In the genomic region with DNA sequence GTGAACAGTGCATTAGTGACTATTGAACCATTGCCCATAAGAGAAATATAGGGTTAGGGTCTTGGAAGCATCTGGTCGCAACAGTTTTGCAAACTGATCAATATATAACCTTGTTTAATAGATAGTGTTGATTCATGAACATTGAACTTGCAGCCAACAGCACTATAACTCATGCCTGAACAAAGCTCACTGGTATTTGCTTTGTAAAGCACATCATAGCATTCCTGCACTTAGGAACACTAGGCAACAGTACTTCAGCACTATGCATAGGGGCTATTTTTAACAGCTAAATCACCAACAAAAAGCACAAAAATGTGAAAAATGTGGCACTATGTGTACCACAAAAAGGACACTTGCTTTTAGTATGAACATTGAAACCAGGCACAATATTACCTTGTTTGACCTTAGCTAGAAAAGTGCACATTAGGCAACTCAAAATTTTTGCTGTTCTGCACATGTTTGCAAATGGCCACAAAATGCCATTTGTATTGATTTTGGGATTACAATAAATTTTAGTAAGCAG, we compare ENCODE assay signal across 13 cellular contexts.
A peak's percentile ranks its signal among the peaks of the same experiment; 100 is the strongest.
DNase-seq lines count a peak whose midpoint lies in the region; ATAC-seq and TF ChIP-seq lines count a peak whose summit lies in the region.
"Had no signal": no experiment of that assay in that cellular context is flagged by ENCODE, and none has a peak within 500 bp of the region (broad histone marks: within the 10 kb centered on the region; RNA-seq: fewer than 3 reads in every experiment).

No MANE protein-coding gene starts in this region.

- peak; percentile 63 for TF ChIP-seq POLR2A in right lobe of liver (IDR thresholded peaks at IDR 0.05)

- peaks cover 0 to 33% (median 11%) of the 10 kb centered on the region in 4 donors for H3K4me1 ChIP-seq in right lobe of liver

- no peak overlapping the region for H3K27ac Mint-ChIP-seq in activated T-helper 2 cell treated with anti-CD3 and anti-CD28 coated beads, Interferon-gamma antibody, Interleukin-2, Interleukin-4, amounts not matched to agents 10 μg/mL and 5 μg/mL and 100 μg/mL, durations not matched to agents 14 hours and 24 hours and 36 hours
- H3K27ac Mint-ChIP-seq: memory B cell, progenitor cell of endocrine pancreas had no signal

- H3K36me3 Mint-ChIP-seq in activated T-helper 2 cell treated with anti-CD3 and anti-CD28 coated beads, Interferon-gamma antibody, Interleukin-2, Interleukin-4, amounts not matched to agents 10 μg/mL and 5 μg/mL and 100 μg/mL, durations not matched to agents 14 hours and 24 hours and 36 hours (ENCODE audit: low read depth), result peaks cover 75% of the 10 kb centered on the region

- H3K27me3 ChIP-seq in brain microvascular endothelial cell (replicated peaks) (no peaks in the 10 kb centered on the region), right lobe of liver (no peaks in the 10 kb centered on the region)

- H3K4me3 ChIP-seq in AG09309 (ENCODE audit: control insufficient read depth, low read depth, low read length) (no peak overlapping the region), brain microvascular endothelial cell (ENCODE audit: low read depth, low read length) (no peak overlapping the region), right lobe of liver (peak overlapping the region; percentile 22 to 69 (median 44))

- peaks cover 17% of the 10 kb centered on the region for H3K9me3 Mint-ChIP-seq in activated T-helper 2 cell treated with anti-CD3 and anti-CD28 coated beads, Interferon-gamma antibody, Interleukin-2, Interleukin-4, amounts not matched to agents 10 μg/mL and 5 μg/mL and 100 μg/mL, durations not matched to agents 14 hours and 24 hours and 36 hours

- intact Hi-C loops in right lobe of liver (cut with DNase I), result no loop called here
- intact Hi-C loops in activated T-helper 2 cell treated with anti-CD3 and anti-CD28 coated beads, Interferon-gamma antibody, Interleukin-2, Interleukin-4, amounts not matched to agents 10 μg/mL and 5 μg/mL and 100 μg/mL, durations not matched to agents 14 hours and 24 hours and 36 hours (cut with micrococcal nuclease), result no loop called here

- ATAC-seq in right lobe of liver (peak; percentile 51 to 77 (median 65)), GM21447 (IDR thresholded peaks at IDR 0.05; ENCODE audit: unreplicated experiment) (no peak)

- H3K27me3 Mint-ChIP-seq in activated T-helper 2 cell treated with anti-CD3 and anti-CD28 coated beads, Interferon-gamma antibody, Interleukin-2, Interleukin-4, amounts not matched to agents 10 μg/mL and 5 μg/mL and 100 μg/mL, durations not matched to agents 14 hours and 24 hours and 36 hours (ENCODE audit: low read depth), result no peaks in the 10 kb centered on the region
- H3K27me3 Mint-ChIP-seq: memory B cell, progenitor cell of endocrine pancreas had no signal

- H3K9me3 ChIP-seq in right lobe of liver, result no peaks in the 10 kb centered on the region

- H3K27ac ChIP-seq in brain microvascular endothelial cell, result no peak overlapping the region
- H3K27ac ChIP-seq in right lobe of liver, result peak overlapping the region; percentile 25 to 74 (median 66)

- DNase-seq in AG09309 (ENCODE audit: low read depth), result peak; percentile 43
- peak; percentile 50 for DNase-seq in HCEC 1CT
- peak; percentile 47 for DNase-seq in brain microvascular endothelial cell
- DNase-seq in right lobe of liver, result no peak
- no peak for DNase-seq in activated T-helper 2 cell treated with anti-CD3 and anti-CD28 coated beads, Interferon-gamma antibody, Interleukin-2, Interleukin-4, amounts not matched to agents 10 μg/mL and 5 μg/mL and 100 μg/mL, durations not matched to agents 14 hours and 24 hours and 36 hours (ENCODE audit: low spot score)
- DNase-seq in midbrain (lab: John Stamatoyannopoulos, UW), result no peak
- no peak for DNase-seq in RKO (ENCODE audit: low spot score)
- DNase-seq: amygdala, NCI-H1048, T1000 had no signal

- peaks cover 7% of the 10 kb centered on the region for H3K4me1 Mint-ChIP-seq in activated T-helper 2 cell treated with anti-CD3 and anti-CD28 coated beads, Interferon-gamma antibody, Interleukin-2, Interleukin-4, amounts not matched to agents 10 μg/mL and 5 μg/mL and 100 μg/mL, durations not matched to agents 14 hours and 24 hours and 36 hours (ENCODE audit: low read depth)

- 22% methylated on average over 1 of the region's 1 CpG for WGBS in right lobe of liver (ENCODE audit: insufficient coverage, low coverage, low lambda C conversion rate, missing lambda C conversion rate)

- in situ Hi-C loops in brain microvascular endothelial cell (cut with HindIII; ENCODE audit: low pct_ligation_motif_present, low sequenced_read_pairs), result no loop called here

- H3K4me3 Mint-ChIP-seq in activated T-helper 2 cell treated with anti-CD3 and anti-CD28 coated beads, Interferon-gamma antibody, Interleukin-2, Interleukin-4, amounts not matched to agents 10 μg/mL and 5 μg/mL and 100 μg/mL, durations not matched to agents 14 hours and 24 hours and 36 hours (ENCODE audit: low read depth), result no peak overlapping the region
- H3K4me3 Mint-ChIP-seq: memory B cell had no signal

- H3K36me3 ChIP-seq in brain microvascular endothelial cell (replicated peaks) (peaks cover 2% of the 10 kb centered on the region), right lobe of liver (no peaks in the 10 kb centered on the region)

- TF ChIP-seq CTCF in AG09309 (IDR thresholded peaks at IDR 0.05; ENCODE audit: control insufficient read depth, insufficient read depth, low read depth, low read length, missing control alignments), result no peak
- TF ChIP-seq CTCF in brain microvascular endothelial cell (IDR thresholded peaks at IDR 0.05; ENCODE audit: low read depth, low read length, missing control alignments), result no peak
- TF ChIP-seq CTCF in right lobe of liver (IDR thresholded peaks at IDR 0.05), result no peak

Comparison
In these comparisons a context has a peak if more than half of its experiments do, and no peak if none do; other contexts are left out.
1. DNase-seq: peak in AG09309 (single experiment), HCEC 1CT (single experiment) and brain microvascular endothelial cell (single experiment); none in right lobe of liver (0 of 3), activated T-helper 2 cell treated with anti-CD3 and anti-CD28 coated beads, Interferon-gamma antibody, Interleukin-2, Interleukin-4, amounts not matched to agents 10 μg/mL and 5 μg/mL and 100 μg/mL, durations not matched to agents 14 hours and 24 hours and 36 hours (single experiment), midbrain (single experiment) and RKO (single experiment).
2. H3K4me3 ChIP-seq: peak in right lobe of liver (3 of 3); none in AG09309 (single experiment) and brain microvascular endothelial cell (single experiment).